1 cellular context compared by ENCODE assay signal in genomic region chr1:89610457-89610991, GRCh38.
TF ChIP-seq lines count a peak whose summit lies in the region.

No MANE protein-coding gene starts in this region.

TF ChIP-seq in GM12878, 131 proteins besides CTCF, POLR2A, EP300 and RAD21:
- TF ChIP-seq MLLT1 (IDR thresholded peaks at IDR 0.05), result 0 out of 2 replicates have a peak, but pooled peaks have one; percentile 21
- TF ChIP-seq IKZF1 (conservative IDR thresholded peaks at IDR 0.05), result 0 out of 2 replicates have a peak, but pooled peaks have one; percentile 10
- TF ChIP-seq MEF2B (IDR thresholded peaks at IDR 0.05; ENCODE audit: partially characterized antibody, poor library complexity, severe bottlenecking), result peak; percentile 50
- no peak for TF ChIP-seq PAX5 (IDR thresholded peaks at IDR 0.05; ENCODE audit: borderline replicate concordance, low read depth, low read length)
- TF ChIP-seq ZBTB33 (IDR thresholded peaks at IDR 0.05), result peak; percentile 57; the same call in 1 of the 2 replicates
- TF ChIP-seq SUPT20H (IDR thresholded peaks at IDR 0.05; ENCODE audit: borderline replicate concordance, control insufficient read depth, low read depth, low read length), result no peak
- no peak for TF ChIP-seq NKRF (conservative IDR thresholded peaks at IDR 0.05)
- TF ChIP-seq FOS (IDR thresholded peaks at IDR 0.05; ENCODE audit: borderline replicate concordance, extremely low read depth, insufficient read length), result no peak
- no peak for TF ChIP-seq HDGF (IDR thresholded peaks at IDR 0.05)
